20 cellular contexts compared by ENCODE assay signal in the genomic region with DNA sequence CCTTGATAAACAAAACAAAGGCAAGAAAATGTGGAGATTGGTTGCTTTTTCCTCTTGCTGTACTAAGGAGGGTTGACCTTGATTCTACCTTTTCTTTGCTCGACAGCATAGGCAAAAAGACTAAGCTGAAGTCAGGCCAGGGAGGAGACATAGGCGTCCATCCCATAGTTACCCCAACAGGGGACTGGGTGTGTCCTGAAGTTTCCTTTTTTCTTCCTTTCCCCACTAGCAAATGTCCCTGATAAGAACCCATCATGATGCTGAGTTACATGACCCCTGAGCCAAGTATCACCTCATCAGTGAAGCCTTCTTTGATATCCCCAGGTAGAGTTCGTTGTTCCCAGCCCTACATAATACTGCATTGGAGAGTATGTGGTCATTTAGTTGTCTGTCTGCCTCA. TPM values are rescaled to one million over a fixed set of nuclear protein-coding genes. Genes with fewer than 3 reads are reported as not detected.
DNase-seq lines count a peak whose midpoint lies in the region; ATAC-seq, FAIRE-seq and TF ChIP-seq lines count a peak whose summit lies in the region.
"Had no signal": no experiment of that assay in that cellular context is flagged by ENCODE, and none has a peak within 500 bp of the region (broad histone marks: within the 10 kb centered on the region; RNA-seq: fewer than 3 reads in every experiment).

No MANE protein-coding gene starts in this region.

- ATAC-seq in upper lobe of right lung, result no peak
- ATAC-seq: body of pancreas; CD8-positive, alpha-beta T cell; GM12878; T-helper 17 cell had no signal

- H3K27me3 ChIP-seq in endothelial cell of umbilical vein (ENCODE audit: control insufficient read depth in 2 of 2, insufficient read depth in 2 of 2, low read length in 2 of 2) (no peaks in the 10 kb centered on the region), mucosa of stomach (ENCODE audit: control insufficient read depth, insufficient read depth, low read length) (no peaks in the 10 kb centered on the region), upper lobe of right lung (no peaks in the 10 kb centered on the region), mesenchymal stem cell (ENCODE audit: control insufficient read depth in 1 of 2, insufficient read depth in 1 of 2, low read length in 2 of 2) (no peaks in the 10 kb centered on the region)
- H3K27me3 ChIP-seq in CD8-positive, alpha-beta memory T cell (ENCODE audit: insufficient read depth, low read length, poor library complexity, severe bottlenecking), result no peaks in the 10 kb centered on the region
- H3K27me3 ChIP-seq: body of pancreas had no signal

- DNase-seq in endothelial cell of umbilical vein (ENCODE audit: low read depth, low spot score) (no peak), upper lobe of right lung (no peak), mesenchymal stem cell (no peak), Kasumi-1 (lab: John Stamatoyannopoulos, UW) (no peak)
- no peak for DNase-seq in CD8-positive, alpha-beta memory T cell
- DNase-seq: activated CD4-positive, alpha-beta T cell treated with anti-CD3 and anti-CD28 coated beads for 1 hour; activated CD8-positive, alpha-beta memory T cell treated with anti-CD3 and anti-CD28 coated beads, Interleukin-2, amount 50 U/mL, for 4 hours; activated naive CD4-positive, alpha-beta T cell treated with Interleukin-2 at 50 U/mL for 16 hours; body of pancreas; CD8-positive, alpha-beta T cell; effector CD8-positive, alpha-beta T cell; foreskin melanocyte; NCI-H774; RPMI8226; stimulated activated CD4-positive, alpha-beta T cell treated with anti-CD3 and anti-CD28 coated beads, Interleukin-4, amount 100 ng/mL, for 1 hour; T-helper 17 cell had no signal

- TF ChIP-seq POLR2A in endothelial cell of umbilical vein (IDR thresholded peaks at IDR 0.05; ENCODE audit: low read depth, low read length), result no peak

- H2BK12ac ChIP-seq in mesenchymal stem cell (ENCODE audit: low read length in 2 of 2), result no peak overlapping the region

- 83% methylated on average over 3 of the region's 3 CpGs for WGBS in mesenchymal stem cell

- no peak overlapping the region for H2AK5ac ChIP-seq in mesenchymal stem cell (ENCODE audit: low read length, severe bottlenecking)

- no peak overlapping the region for H4K91ac ChIP-seq in mesenchymal stem cell (ENCODE audit: low read length)

- H2AFZ ChIP-seq in endothelial cell of umbilical vein (ENCODE audit: low read depth, low read length) (peak overlapping the region; percentile 90), mesenchymal stem cell (ENCODE audit: low read depth, low read length) (no peak overlapping the region)

- no peaks in the 10 kb centered on the region for H4K20me1 ChIP-seq in endothelial cell of umbilical vein (replicated peaks; ENCODE audit: control insufficient read depth, extremely low read depth, insufficient read depth, low read length)

- peak; percentile 93 for FAIRE-seq in endothelial cell of umbilical vein (lab: Jason Lieb, UNC)
- FAIRE-seq: GM12878, H54 had no signal

- H3K36me3 Mint-ChIP-seq in CD8-positive, alpha-beta memory T cell, result no peaks in the 10 kb centered on the region
- H3K36me3 Mint-ChIP-seq: CD8-positive, alpha-beta T cell had no signal

- no peaks in the 10 kb centered on the region for H3K79me2 ChIP-seq in endothelial cell of umbilical vein (ENCODE audit: control insufficient read depth, insufficient read depth, low read length)

- H3K9me3 ChIP-seq in endothelial cell of umbilical vein (replicated peaks; ENCODE audit: control insufficient read depth, insufficient read depth, low read length) (no peaks in the 10 kb centered on the region), mucosa of stomach (ENCODE audit: control insufficient read depth, low read length) (no peaks in the 10 kb centered on the region), upper lobe of right lung (no peaks in the 10 kb centered on the region), mesenchymal stem cell (ENCODE audit: control insufficient read depth, low read length) (no peaks in the 10 kb centered on the region)
- no peaks in the 10 kb centered on the region for H3K9me3 ChIP-seq in CD8-positive, alpha-beta memory T cell (ENCODE audit: low read length)
- H3K9me3 ChIP-seq: body of pancreas had no signal

- no peak overlapping the region for H3K14ac ChIP-seq in mesenchymal stem cell (ENCODE audit: low read length in 2 of 2)

- H3K4me3 Mint-ChIP-seq in CD8-positive, alpha-beta memory T cell, result no peak overlapping the region
- H3K4me3 Mint-ChIP-seq: CD8-positive, alpha-beta T cell; T-helper 17 cell had no signal

- H3K9me1 ChIP-seq in endothelial cell of umbilical vein (replicated peaks; ENCODE audit: control insufficient read depth, extremely low read depth, insufficient read depth, low read length), result no peaks in the 10 kb centered on the region

- no peaks in the 10 kb centered on the region for H3K4me1 Mint-ChIP-seq in CD8-positive, alpha-beta memory T cell
- H3K4me1 Mint-ChIP-seq: T-helper 17 cell had no signal

- no peaks in the 10 kb centered on the region for H3K27me3 Mint-ChIP-seq in CD8-positive, alpha-beta memory T cell
- H3K27me3 Mint-ChIP-seq: T-helper 17 cell had no signal

- no peaks in the 10 kb centered on the region for H3K9me3 Mint-ChIP-seq in CD8-positive, alpha-beta memory T cell
- H3K9me3 Mint-ChIP-seq: CD8-positive, alpha-beta T cell had no signal

- peak overlapping the region; percentile 98 for H3K27ac ChIP-seq in VCaP
- peak overlapping the region; percentile 76 for H3K27ac ChIP-seq in endothelial cell of umbilical vein (ENCODE audit: insufficient read depth, low read depth, low read length)
- peak overlapping the region; percentile 79 for H3K27ac ChIP-seq in upper lobe of right lung
- no peak overlapping the region for H3K27ac ChIP-seq in mesenchymal stem cell (ENCODE audit: low read length, poor library complexity, severe bottlenecking)
- H3K27ac ChIP-seq in CD8-positive, alpha-beta memory T cell (ENCODE audit: low read depth, low read length), result no peak overlapping the region

- H4K8ac ChIP-seq in mesenchymal stem cell (ENCODE audit: low read length), result no peak overlapping the region

- no peak for TF ChIP-seq CTCF in VCaP (conservative IDR thresholded peaks at IDR 0.05)
- no peak for TF ChIP-seq CTCF in endothelial cell of umbilical vein (IDR thresholded peaks at IDR 0.05; ENCODE audit: extremely low read depth in 1 of 2, insufficient read depth in 1 of 2, low read depth in 1 of 2, low read length in 2 of 2)
- TF ChIP-seq CTCF in upper lobe of right lung (IDR thresholded peaks at IDR 0.05), result no peak

- BruUV-seq in endothelial cell of umbilical vein (replicated peaks; lab: Mats Ljungman, UMichigan), result no TSS peak

- no peak overlapping the region for H2BK5ac ChIP-seq in mesenchymal stem cell (ENCODE audit: low read depth, low read length, poor library complexity, severe bottlenecking)

- H3K4me3 ChIP-seq in endothelial cell of umbilical vein (replicated peaks in 1 of 3; ENCODE audit: insufficient read depth in 1 of 3, low read depth in 1 of 3, low read length in 3 of 3), result no peak overlapping the region
- no peak overlapping the region for H3K4me3 ChIP-seq in mucosa of stomach (ENCODE audit: low read length)
- H3K4me3 ChIP-seq in upper lobe of right lung, result no peak overlapping the region
- no peak overlapping the region for H3K4me3 ChIP-seq in mesenchymal stem cell (ENCODE audit: insufficient read depth in 1 of 2, low read depth in 1 of 2, low read length in 2 of 2)
- H3K4me3 ChIP-seq in CD8-positive, alpha-beta memory T cell (ENCODE audit: low read length), result no peak overlapping the region
- H3K4me3 ChIP-seq: body of pancreas, GM12878 had no signal

- no peak overlapping the region for H2BK15ac ChIP-seq in mesenchymal stem cell (ENCODE audit: low read depth, poor library complexity, severe bottlenecking)

- intact Hi-C loops in endothelial cell of umbilical vein (cut with micrococcal nuclease) (loop anchor here (1.0 kb wide), 1 partner anchor 26 kb away; the partner anchor contains the start of genes GDF9 and UQCRQ), upper lobe of right lung (cut with DNase I) (no loop called here)

- H3K18ac ChIP-seq in mesenchymal stem cell (ENCODE audit: low read depth in 1 of 2, low read length in 2 of 2), result peak overlapping the region in 1 of 2 experiments; percentile 17

- H3K4me1 ChIP-seq in endothelial cell of umbilical vein (ENCODE audit: control insufficient read depth, extremely low read depth, insufficient read depth, low read length), result peaks cover 22% of the 10 kb centered on the region
- H3K4me1 ChIP-seq in mucosa of stomach (ENCODE audit: control insufficient read depth, insufficient read depth, low read length), result peaks cover 40% of the 10 kb centered on the region
- peaks cover 21% of the 10 kb centered on the region for H3K4me1 ChIP-seq in upper lobe of right lung
- H3K4me1 ChIP-seq in mesenchymal stem cell (ENCODE audit: control insufficient read depth, insufficient read depth, low read depth, low read length), result peaks cover 1% of the 10 kb centered on the region
- no peaks in the 10 kb centered on the region for H3K4me1 ChIP-seq in CD8-positive, alpha-beta memory T cell (ENCODE audit: insufficient read depth, low read length)
- H3K4me1 ChIP-seq: body of pancreas had no signal

- H2BK120ac ChIP-seq in mesenchymal stem cell (ENCODE audit: low read depth, low read length), result no peak overlapping the region

- CTCF ChIA-PET in endothelial cell of umbilical vein (lab: Charles Lee), result interaction anchor here (1.0 to 2.2 kb wide), 7 partner anchors 9 to 26 kb away, joined by 3 to 10 read pairs (median 4); partner anchors contain the start of genes GDF9, SHROOM1 and UQCRQ
- CTCF ChIA-PET in CD8-positive, alpha-beta memory T cell (lab: Charles Lee), result interaction anchor here (2.1 kb wide), 1 partner anchor 20 kb away, joined by 4 read pairs; no protein-coding TSS in a partner anchor

- POLR2A ChIA-PET in endothelial cell of umbilical vein (lab: Charles Lee), result no interaction called here
- POLR2A ChIA-PET in CD8-positive, alpha-beta memory T cell (lab: Charles Lee), result no interaction called here

- H3K9ac ChIP-seq in endothelial cell of umbilical vein (replicated peaks; ENCODE audit: extremely low read depth, insufficient read depth, low read length) (peak overlapping the region; percentile 35), mucosa of stomach (ENCODE audit: low read length) (peak overlapping the region; percentile 38), mesenchymal stem cell (ENCODE audit: low read length) (no peak overlapping the region)

- H3K79me1 ChIP-seq in mesenchymal stem cell (replicated peaks; ENCODE audit: low read length, poor library complexity, severe bottlenecking), result no peaks in the 10 kb centered on the region

- peak overlapping the region; percentile 59 for H3K4me2 ChIP-seq in endothelial cell of umbilical vein (ENCODE audit: insufficient read depth, low read length)
- H3K4me2 ChIP-seq in mesenchymal stem cell (ENCODE audit: low read length, poor library complexity, severe bottlenecking), result no peak overlapping the region

- dilution Hi-C loops in endothelial cell of umbilical vein (cut with MboI; ENCODE audit: extremely low pct_ligation_motif_present, low sequenced_read_pairs), result no loop called here

- H3K23ac ChIP-seq in mesenchymal stem cell (ENCODE audit: low read length in 2 of 2), result no peak overlapping the region

- H3K4ac ChIP-seq in mesenchymal stem cell (ENCODE audit: low read depth in 1 of 2, low read length in 2 of 2), result no peak overlapping the region

- H3K27ac Mint-ChIP-seq in CD8-positive, alpha-beta memory T cell, result no peak overlapping the region
- H3K27ac Mint-ChIP-seq: CD8-positive, alpha-beta T cell; T-helper 17 cell had no signal

- no peaks in the 10 kb centered on the region for H3K36me3 ChIP-seq in endothelial cell of umbilical vein (ENCODE audit: control insufficient read depth in 2 of 2, extremely low read depth in 1 of 2, insufficient read depth in 2 of 2, low read length in 2 of 2)
- H3K36me3 ChIP-seq in mucosa of stomach (ENCODE audit: control insufficient read depth, insufficient read depth, low read length), result no peaks in the 10 kb centered on the region
- H3K36me3 ChIP-seq in upper lobe of right lung, result no peaks in the 10 kb centered on the region
- no peaks in the 10 kb centered on the region for H3K36me3 ChIP-seq in mesenchymal stem cell (ENCODE audit: control insufficient read depth in 1 of 2, insufficient read depth in 2 of 2, low read depth in 1 of 2, low read length in 2 of 2)
- no peaks in the 10 kb centered on the region for H3K36me3 ChIP-seq in CD8-positive, alpha-beta memory T cell (ENCODE audit: insufficient read depth, low read length)

RNA-seq across cellular contexts. Expression of gene SHROOM1, which starts 9.9 kb away (rescaled TPM):
- total RNA-seq in endothelial cell of umbilical vein, result 20.9 and 21.0 TPM in 2 replicates
- polyA plus RNA-seq in endothelial cell of umbilical vein, result 12.8 and 13.0 TPM in 2 replicates
- 8.3 and 9.0 TPM in 2 replicates for polyA plus RNA-seq in endothelial cell of umbilical vein (2011; cell fraction: cytosol; rRNA removed)
- 25.4 and 29.9 TPM in 2 replicates for polyA plus RNA-seq in endothelial cell of umbilical vein (2011; cell fraction: nucleus; rRNA removed)
- polyA plus RNA-seq in endothelial cell of umbilical vein (2012), result 6.9 and 11.5 TPM in 2 replicates
- 5.3 and 6.6 TPM in 2 replicates for polyA minus RNA-seq in endothelial cell of umbilical vein
- polyA minus RNA-seq in endothelial cell of umbilical vein (2011; cell fraction: cytosol; rRNA and poly(A)+ RNA removed), result 5.3 TPM
- polyA minus RNA-seq in endothelial cell of umbilical vein (2011; cell fraction: nucleus; rRNA and poly(A)+ RNA removed), result 7.0 and 11.0 TPM in 2 replicates
- total RNA-seq in upper lobe of right lung, result 24.2 TPM
- 8.7 TPM for polyA plus RNA-seq in mesenchymal stem cell (2013, experiment 1 of 2)
- polyA plus RNA-seq in mesenchymal stem cell (2013, experiment 2 of 2), result 10.3 TPM
- total RNA-seq in CD8-positive, alpha-beta memory T cell, result 1 to 10 TPM; 1.6 to 2.0 TPM
- polyA plus RNA-seq in CD8-positive, alpha-beta memory T cell, result not detected

RNA-seq across cellular contexts. Expression of gene GDF9, which starts 26.0 kb away (rescaled TPM):
- total RNA-seq in endothelial cell of umbilical vein, result 0.32 TPM in 1 of 2 replicates, not detected in the other
- polyA plus RNA-seq in endothelial cell of umbilical vein, result 0.07 and 0.24 TPM in 2 replicates
- 0.04 and 0.08 TPM in 2 replicates for polyA plus RNA-seq in endothelial cell of umbilical vein (2011; cell fraction: cytosol; rRNA removed)
- polyA plus RNA-seq in endothelial cell of umbilical vein (2011; cell fraction: nucleus; rRNA removed), result 0.14 and 0.45 TPM in 2 replicates
- polyA plus RNA-seq in endothelial cell of umbilical vein (2012), result 0.09 TPM in 1 of 2 replicates, not detected in the other
- polyA minus RNA-seq in endothelial cell of umbilical vein, result 0.15 and 0.19 TPM in 2 replicates
- polyA minus RNA-seq in endothelial cell of umbilical vein (2011; cell fraction: cytosol; rRNA and poly(A)+ RNA removed), result not detected
- 1.4 and 1.8 TPM in 2 replicates for polyA minus RNA-seq in endothelial cell of umbilical vein (2011; cell fraction: nucleus; rRNA and poly(A)+ RNA removed)
- 0.46 TPM for total RNA-seq in upper lobe of right lung
- polyA plus RNA-seq in mesenchymal stem cell (2013, experiment 1 of 2), result 0.01 TPM
- polyA plus RNA-seq in mesenchymal stem cell (2013, experiment 2 of 2), result 0.08 TPM
- total RNA-seq in CD8-positive, alpha-beta memory T cell, result under 1 TPM; 0.29 to 0.68 TPM
- not detected for polyA plus RNA-seq in CD8-positive, alpha-beta memory T cell

RNA-seq across cellular contexts. Expression of gene UQCRQ, which starts 26.1 kb away (rescaled TPM):
- total RNA-seq in endothelial cell of umbilical vein (390 and 458 TPM in 2 replicates), upper lobe of right lung (256 TPM)
- polyA plus RNA-seq in endothelial cell of umbilical vein, result 246 and 263 TPM in 2 replicates
- polyA plus RNA-seq in endothelial cell of umbilical vein (2011; cell fraction: cytosol; rRNA removed), result 280 and 312 TPM in 2 replicates
- polyA plus RNA-seq in endothelial cell of umbilical vein (2011; cell fraction: nucleus; rRNA removed), result 72.0 and 114 TPM in 2 replicates
- 329 and 394 TPM in 2 replicates for polyA plus RNA-seq in endothelial cell of umbilical vein (2012)
- polyA minus RNA-seq in endothelial cell of umbilical vein, result 30.1 and 50.5 TPM in 2 replicates
- polyA minus RNA-seq in endothelial cell of umbilical vein (2011; cell fraction: cytosol; rRNA and poly(A)+ RNA removed), result 61.8 TPM
- 16.8 and 20.5 TPM in 2 replicates for polyA minus RNA-seq in endothelial cell of umbilical vein (2011; cell fraction: nucleus; rRNA and poly(A)+ RNA removed)
- polyA plus RNA-seq in mesenchymal stem cell (2013, experiment 1 of 2), result 773 TPM
- polyA plus RNA-seq in mesenchymal stem cell (2013, experiment 2 of 2), result 885 TPM
- total RNA-seq in CD8-positive, alpha-beta memory T cell, result 100 to 1,000 TPM; 595 to 615 TPM
- polyA plus RNA-seq in CD8-positive, alpha-beta memory T cell, result 663 TPM

RNA-seq across cellular contexts. Expression of gene SOWAHA, which starts 27.2 kb away (rescaled TPM):
- total RNA-seq in endothelial cell of umbilical vein (not detected in 2 replicates), upper lobe of right lung (not detected)
- not detected in 2 replicates for polyA plus RNA-seq in endothelial cell of umbilical vein
- polyA plus RNA-seq in endothelial cell of umbilical vein (2011; cell fraction: cytosol; rRNA removed), result 0.01 TPM in 1 of 2 replicates, not detected in the other
- not detected in 2 replicates for polyA plus RNA-seq in endothelial cell of umbilical vein (2011; cell fraction: nucleus; rRNA removed)
- polyA plus RNA-seq in endothelial cell of umbilical vein (2012), result not detected in 2 replicates
- not detected in 2 replicates for polyA minus RNA-seq in endothelial cell of umbilical vein
- not detected for polyA minus RNA-seq in endothelial cell of umbilical vein (2011; cell fraction: cytosol; rRNA and poly(A)+ RNA removed)
- not detected in 2 replicates for polyA minus RNA-seq in endothelial cell of umbilical vein (2011; cell fraction: nucleus; rRNA and poly(A)+ RNA removed)
- polyA plus RNA-seq in mesenchymal stem cell (2013, experiment 1 of 2), result 0.01 TPM
- 0.04 TPM for polyA plus RNA-seq in mesenchymal stem cell (2013, experiment 2 of 2)
- under 1 TPM in 1 of 2 experiments, not detected in 1; 0.07 TPM for total RNA-seq in CD8-positive, alpha-beta memory T cell
- not detected for polyA plus RNA-seq in CD8-positive, alpha-beta memory T cell
- total RNA-seq: CD8-positive, alpha-beta T cell; T-helper 17 cell had no signal

RNA-seq across cellular contexts. Expression of gene LEAP2, which starts 33.2 kb away (rescaled TPM):
- total RNA-seq in endothelial cell of umbilical vein (0.40 and 0.99 TPM in 2 replicates), upper lobe of right lung (0.69 TPM)
- polyA plus RNA-seq in endothelial cell of umbilical vein, result 0.37 and 0.48 TPM in 2 replicates
- polyA plus RNA-seq in endothelial cell of umbilical vein (2011; cell fraction: cytosol; rRNA removed), result 0.12 and 0.16 TPM in 2 replicates
- 3.0 and 3.6 TPM in 2 replicates for polyA plus RNA-seq in endothelial cell of umbilical vein (2011; cell fraction: nucleus; rRNA removed)
- 0.11 TPM in 1 of 2 replicates, not detected in the other for polyA plus RNA-seq in endothelial cell of umbilical vein (2012)
- not detected in 2 replicates for polyA minus RNA-seq in endothelial cell of umbilical vein
- not detected for polyA minus RNA-seq in endothelial cell of umbilical vein (2011; cell fraction: cytosol; rRNA and poly(A)+ RNA removed)
- polyA minus RNA-seq in endothelial cell of umbilical vein (2011; cell fraction: nucleus; rRNA and poly(A)+ RNA removed), result 0.43 and 1.2 TPM in 2 replicates
- polyA plus RNA-seq in mesenchymal stem cell (2013, experiment 1 of 2), result 0.22 TPM
- polyA plus RNA-seq in mesenchymal stem cell (2013, experiment 2 of 2), result 0.15 TPM
- total RNA-seq in CD8-positive, alpha-beta memory T cell, result 1 to 10 TPM; 2.7 to 3.6 TPM
- polyA plus RNA-seq in CD8-positive, alpha-beta memory T cell, result 0.93 TPM

Comparison
In these comparisons a context has a peak if more than half of its experiments do, and no peak if none do; other contexts are left out.
1. H3K27ac ChIP-seq: peak in VCaP (single experiment), endothelial cell of umbilical vein (single experiment) and upper lobe of right lung (single experiment); none in mesenchymal stem cell (single experiment) and CD8-positive, alpha-beta memory T cell (single experiment).